21 cellular contexts compared by ENCODE assay signal in genomic region chr3:108381531-108381930, GRCh38.
A peak's percentile ranks its signal among the peaks of the same experiment; 100 is the strongest.
DNase-seq lines count a peak whose midpoint lies in the region; FAIRE-seq and TF ChIP-seq lines count a peak whose summit lies in the region.
"Had no signal": no experiment of that assay in that cellular context is flagged by ENCODE, and none has a peak within 500 bp of the region (broad histone marks: within the 10 kb centered on the region; RNA-seq: fewer than 3 reads in every experiment).

No MANE protein-coding gene starts in this region.

- no peaks in the 10 kb centered on the region for H3K79me2 ChIP-seq in SK-N-SH (ENCODE audit: insufficient read depth)

- POLR2A ChIA-PET in SK-N-SH (lab: Yijun Ruan, JAX), result no interaction called here

- CTCF ChIA-PET in SK-N-SH (lab: Yijun Ruan, JAX), result interaction anchor here (1.0 to 1.8 kb wide), 6 partner anchors 22 to 485 kb away, joined by 3 to 9 read pairs (median 3); no protein-coding TSS in a partner anchor

- FAIRE-seq in GM19239 (lab: Jason Lieb, UNC), result no peak
- FAIRE-seq: GM18507 had no signal

- no peak overlapping the region for H3K4me3 ChIP-seq in SK-N-SH (ENCODE audit: low read depth in 2 of 2, low read length in 1 of 2)
- no peak overlapping the region for H3K4me3 ChIP-seq in endodermal cell (ENCODE audit: low read length)
- H3K4me3 ChIP-seq: BLaER1 treated with 17β-estradiol and CSF1 and Interleukin-3, amounts not matched to agents 10 nM and 100 nM had no signal

- H3K27me3 Mint-ChIP-seq in endodermal cell (ENCODE audit: insufficient read depth), result no peaks in the 10 kb centered on the region

- no peaks in the 10 kb centered on the region for H3K9me3 ChIP-seq in SK-N-SH
- H3K9me3 ChIP-seq in endodermal cell (ENCODE audit: control insufficient read depth, low read length), result no peaks in the 10 kb centered on the region

- H4K20me1 ChIP-seq in SK-N-SH (ENCODE audit: insufficient read depth), result no peaks in the 10 kb centered on the region
- H4K20me1 ChIP-seq: BLaER1 treated with 17β-estradiol and CSF1 and Interleukin-3, amounts not matched to agents 10 nM and 100 nM had no signal

- H3K4me2 ChIP-seq in SK-N-SH, result no peak overlapping the region
- H3K4me2 ChIP-seq: BLaER1 treated with 17β-estradiol and CSF1 and Interleukin-3, amounts not matched to agents 10 nM and 100 nM had no signal

- H3K4me3 Mint-ChIP-seq in endodermal cell, result no peak overlapping the region
- H3K4me3 Mint-ChIP-seq: CD8-positive, alpha-beta T cell had no signal

- H3K27ac ChIP-seq in SK-N-SH (ENCODE audit: low read depth in 2 of 2, low read length in 1 of 2), result peak overlapping the region in 1 of 2 experiments; percentile 79; a peak in 2 of 4 replicates
- H3K27ac ChIP-seq in endodermal cell (ENCODE audit: low read depth, low read length), result peak overlapping the region; percentile 47
- H3K27ac ChIP-seq: 22Rv1; BLaER1 treated with 17β-estradiol and CSF1 and Interleukin-3, amounts not matched to agents 10 nM and 100 nM had no signal

- WGBS in SK-N-SH (ENCODE audit: low lambda C conversion rate), result 47% methylated on average over 2 of the region's 2 CpGs
- WGBS in endodermal cell (ENCODE audit: insufficient coverage in 1 of 2, insufficient read length in 1 of 2), 2 experiments, result 66% methylated on average over 2 of the region's 2 CpGs; no CpG with 5 or more reads in 1 of the 2 experiments

- no peak overlapping the region for H3K27ac Mint-ChIP-seq in endodermal cell
- H3K27ac Mint-ChIP-seq: CD8-positive, alpha-beta T cell had no signal

- H3K4me1 ChIP-seq in SK-N-SH (ENCODE audit: control insufficient read depth in 1 of 2, insufficient read depth in 2 of 2, low read depth in 1 of 2, low read length in 1 of 2) (peaks cover 0 to 15% of the 10 kb centered on the region in 2 experiments; a peak in 2 of 4 replicates), endodermal cell (ENCODE audit: control insufficient read depth, insufficient read depth, low read length) (no peaks in the 10 kb centered on the region)
- H3K4me1 ChIP-seq: BLaER1 treated with 17β-estradiol and CSF1 and Interleukin-3, amounts not matched to agents 10 nM and 100 nM had no signal

- DNase-seq in NCI-H1417 (lab: John Stamatoyannopoulos, UW), result peak in 2 of 3 experiments; percentile 13 to 55
- no peak for DNase-seq in NCI-H1417 treated with DMSO at 0.1 percent for 48 hours (lab: John Stamatoyannopoulos, UW)
- DNase-seq in SK-N-SH, result peak; percentile 57
- no peak for DNase-seq in endodermal cell
- DNase-seq in retina, result peak; percentile 26
- DNase-seq in COLO668 (lab: John Stamatoyannopoulos, UW; ENCODE audit: unreplicated experiment), result no peak
- no peak for DNase-seq in mucosa of gallbladder (ENCODE audit: low spot score)
- no peak for DNase-seq in GM19239 (ENCODE audit: insufficient read length, low spot score)
- DNase-seq: ACHN; Calu3; CD8-positive, alpha-beta T cell; GDM1; GOT3; Kasumi-1; NCI-H1930; NCI-H2227 treated with DMSO at 0.1 percent for 48 hours; NCI-H510A; NCI-H748 treated with DMSO at 0.1 percent for 48 hours had no signal

- H3K9ac ChIP-seq in SK-N-SH (no peak overlapping the region), endodermal cell (ENCODE audit: extremely low read depth, low read length, poor library complexity, severe bottlenecking) (no peak overlapping the region)
- H3K9ac ChIP-seq: BLaER1 treated with 17β-estradiol and CSF1 and Interleukin-3, amounts not matched to agents 10 nM and 100 nM had no signal

- no peak for TF ChIP-seq CTCF in SK-N-SH (IDR thresholded peaks at IDR 0.05)
- no peak for TF ChIP-seq CTCF in endodermal cell (conservative IDR thresholded peaks at IDR 0.05)

- H3K4me1 Mint-ChIP-seq in endodermal cell, result no peaks in the 10 kb centered on the region

- no peak overlapping the region for H2AFZ ChIP-seq in SK-N-SH (ENCODE audit: low read depth)

- H3K9me3 Mint-ChIP-seq in endodermal cell, result no peaks in the 10 kb centered on the region
- H3K9me3 Mint-ChIP-seq: CD8-positive, alpha-beta T cell had no signal

- TF ChIP-seq RAD21 in SK-N-SH (IDR thresholded peaks at IDR 0.05; ENCODE audit: low read length), result peak; percentile 63

- TF ChIP-seq EP300 in SK-N-SH (IDR thresholded peaks at IDR 0.05; ENCODE audit: borderline replicate concordance in 1 of 2, low read depth in 1 of 2, low read length in 1 of 2), result peak in 1 of 2 experiments; percentile 86; a peak in 2 of 4 replicates

- no peaks in the 10 kb centered on the region for H3K9me2 ChIP-seq in SK-N-SH

- H3K27me3 ChIP-seq in SK-N-SH (ENCODE audit: insufficient read depth), result no peaks in the 10 kb centered on the region
- no peaks in the 10 kb centered on the region for H3K27me3 ChIP-seq in endodermal cell (ENCODE audit: control insufficient read depth, insufficient read depth, low read length, poor library complexity, severe bottlenecking)
- H3K27me3 ChIP-seq: BLaER1 treated with 17β-estradiol and CSF1 and Interleukin-3, amounts not matched to agents 10 nM and 100 nM had no signal

- no peaks in the 10 kb centered on the region for H3K36me3 Mint-ChIP-seq in endodermal cell (ENCODE audit: low read depth)
- H3K36me3 Mint-ChIP-seq: CD8-positive, alpha-beta T cell had no signal

- H3F3A ChIP-seq in SK-N-SH (replicated peaks; ENCODE audit: insufficient read depth), result no peaks in the 10 kb centered on the region

- H3K36me3 ChIP-seq in SK-N-SH (replicated peaks in 1 of 2; ENCODE audit: control insufficient read depth in 1 of 2, insufficient read depth in 2 of 2, low read length in 1 of 2) (no peaks in the 10 kb centered on the region), endodermal cell (ENCODE audit: control insufficient read depth, insufficient read depth, low read length) (no peaks in the 10 kb centered on the region)
- H3K36me3 ChIP-seq: BLaER1 treated with 17β-estradiol and CSF1 and Interleukin-3, amounts not matched to agents 10 nM and 100 nM had no signal

TF ChIP-seq in SK-N-SH, 30 proteins besides CTCF, POLR2A, EP300 and RAD21:
- TF ChIP-seq GATA2 (CRISPR knock-in tag; IDR thresholded peaks at IDR 0.05) (peak; percentile 52; the same call in 1 of the 2 replicates), FOXJ3 (CRISPR knock-in tag; IDR thresholded peaks at IDR 0.05) (peak; percentile 77; the same call in 1 of the 2 replicates), RCOR1 (IDR thresholded peaks at IDR 0.05; ENCODE audit: low read length) (peak; percentile 76), YY1 (IDR thresholded peaks at IDR 0.05; ENCODE audit: low read depth) (no peak), CHD2 (IDR thresholded peaks at IDR 0.05; ENCODE audit: low read length, partially characterized antibody) (peak; percentile 47), TAF1 (IDR thresholded peaks at IDR 0.05; ENCODE audit: borderline replicate concordance, low read depth, low read length) (no peak), MXI1 (IDR thresholded peaks at IDR 0.05; ENCODE audit: low read depth, low read length) (0 out of 2 replicates have a peak, but pooled peaks have one; percentile 74)

Comparison
In these comparisons a context has a peak if more than half of its experiments do, and no peak if none do; other contexts are left out.
1. DNase-seq: peak in NCI-H1417 (2 of 3), SK-N-SH (single experiment) and retina (single experiment); none in NCI-H1417 treated with DMSO at 0.1 percent for 48 hours (single experiment), endodermal cell (single experiment), COLO668 (single experiment), mucosa of gallbladder (single experiment) and GM19239 (single experiment).